Comparison of ENCODE assay signal across 8 cellular contexts in genomic region chr6:16239090-16239797, GRCh38. TPM values are rescaled to one million over a fixed set of nuclear protein-coding genes. Genes with fewer than 3 reads are reported as not detected.
DNase-seq lines count a peak whose midpoint lies in the region; TF ChIP-seq lines count a peak whose summit lies in the region.

No MANE protein-coding gene starts in this region.

- H4K5ac ChIP-seq in mesendoderm (ENCODE audit: low read length), result no peak overlapping the region

- H3K9ac ChIP-seq in ES-I3 (ENCODE audit: low read depth, low read length), result peak overlapping the region; percentile 72; the same call in 1 of the 2 replicates
- H3K9ac ChIP-seq in HUES64 (ENCODE audit: low read depth, low read length), result 0 out of 2 replicates have a peak overlapping the region, but pooled peaks have one; percentile 14
- H3K9ac ChIP-seq in mesendoderm (ENCODE audit: low read length), result peak overlapping the region; percentile 72

- H2AK5ac ChIP-seq in mesendoderm (ENCODE audit: low read length), result no peak overlapping the region

- peak overlapping the region; percentile 38 for H3K4ac ChIP-seq in mesendoderm (ENCODE audit: low read depth, low read length)

- H3K23ac ChIP-seq in mesendoderm (ENCODE audit: low read length), result no peak overlapping the region

- no peak for TF ChIP-seq POLR2A in testis (IDR thresholded peaks at IDR 0.05)

- intact Hi-C loops in testis (cut with DNase I; ENCODE audit: low total_unique reads), result no loop called here

- no peak overlapping the region for H2BK5ac ChIP-seq in mesendoderm (ENCODE audit: low read length)

- no peaks in the 10 kb centered on the region for H3K36me3 ChIP-seq in ES-I3 (ENCODE audit: insufficient read depth, low read length)
- H3K36me3 ChIP-seq in HUES64 (ENCODE audit: insufficient read depth, low read length), result no peaks in the 10 kb centered on the region
- no peaks in the 10 kb centered on the region for H3K36me3 ChIP-seq in mesendoderm (ENCODE audit: control insufficient read depth, insufficient read depth, low read length)
- no peaks in the 10 kb centered on the region for H3K36me3 ChIP-seq in testis (ENCODE audit: low read depth, missing control alignments)

- H3K4me1 ChIP-seq in ES-I3 (ENCODE audit: insufficient read depth, low read length), result no peaks in the 10 kb centered on the region
- peaks cover 12% of the 10 kb centered on the region; the same call in 1 of the 2 replicates for H3K4me1 ChIP-seq in HUES64 (ENCODE audit: insufficient read depth, low read length)
- H3K4me1 ChIP-seq in mesendoderm (ENCODE audit: control insufficient read depth, low read depth, low read length), result no peaks in the 10 kb centered on the region
- H3K4me1 ChIP-seq in testis, result peaks cover 61% of the 10 kb centered on the region

- H3K79me2 ChIP-seq in mesendoderm (ENCODE audit: control insufficient read depth, insufficient read depth, low read length), result no peaks in the 10 kb centered on the region

- H3K56ac ChIP-seq in mesendoderm (ENCODE audit: low read length), result peak overlapping the region; percentile 80

- no peak overlapping the region for H2BK15ac ChIP-seq in mesendoderm (replicated peaks; ENCODE audit: low read depth)

- no peak for TF ChIP-seq CTCF in epithelial cell of esophagus (IDR thresholded peaks at IDR 0.05; ENCODE audit: insufficient read depth, low read depth, low read length, missing control alignments)
- peak in 2 of 3 experiments; percentile 45 for TF ChIP-seq CTCF in testis (IDR thresholded peaks at IDR 0.05)

- H3K18ac ChIP-seq in mesendoderm (ENCODE audit: low read length), result peak overlapping the region; percentile 82

- H4K8ac ChIP-seq in mesendoderm (ENCODE audit: low read depth, low read length), result no peak overlapping the region

- WGBS in HUES64, result 9% methylated on average over 27 of the region's 27 CpGs
- no CpG with 5 or more reads among the region's 27 CpGs for WGBS in mesendoderm (ENCODE audit: extremely low coverage, insufficient coverage, low lambda C conversion rate)
- WGBS in testis, 2 donors, result 4 to 5% methylated on average over 27 of the region's 27 CpGs

- H3K4me3 ChIP-seq in HUES64 (ENCODE audit: low read length) (peak overlapping the region; percentile 62), epithelial cell of esophagus (ENCODE audit: low read length) (peak overlapping the region; percentile 48), mesendoderm (ENCODE audit: low read length) (peak overlapping the region; percentile 45), testis (peak overlapping the region; percentile 73 to 84)

- H3K27ac ChIP-seq in HUES64 (ENCODE audit: low read depth, low read length) (no peak overlapping the region), mesendoderm (ENCODE audit: low read depth, low read length) (no peak overlapping the region), testis (peak overlapping the region; percentile 77 to 88)

- H2BK120ac ChIP-seq in mesendoderm (ENCODE audit: low read depth, low read length), result no peak overlapping the region

- peak overlapping the region; percentile 97 for H3K4me2 ChIP-seq in mesendoderm (ENCODE audit: low read length)

- no peaks in the 10 kb centered on the region for H3K79me1 ChIP-seq in mesendoderm (ENCODE audit: low read length)

- DNase-seq in UCSD-AML1 (lab: John Stamatoyannopoulos, UW; ENCODE audit: unreplicated experiment), result peak; percentile 82
- DNase-seq in epithelial cell of esophagus (ENCODE audit: low read depth), result peak; percentile 15
- peak; percentile 73 for DNase-seq in mesendoderm
- peak; percentile 82 for DNase-seq in testis
- no peak for DNase-seq in CD1c-positive myeloid dendritic cell (ENCODE audit: extremely low spot score)
- no peak for DNase-seq in inferior parietal cortex (ENCODE audit: extremely low spot score)

- H3K9me3 ChIP-seq in ES-I3 (ENCODE audit: control insufficient read depth, insufficient read depth, low read length), result no peaks in the 10 kb centered on the region
- H3K9me3 ChIP-seq in HUES64 (ENCODE audit: insufficient read depth, low read depth, low read length), result no peaks in the 10 kb centered on the region
- H3K9me3 ChIP-seq in testis, result no peaks in the 10 kb centered on the region

- H3K27me3 ChIP-seq in HUES64 (ENCODE audit: insufficient read depth, low read length), result peaks cover 59% of the 10 kb centered on the region
- H3K27me3 ChIP-seq in mesendoderm (ENCODE audit: insufficient read depth, low read length, poor library complexity), result peaks cover 7% of the 10 kb centered on the region
- H3K27me3 ChIP-seq in testis, result no peaks in the 10 kb centered on the region

RNA-seq across cellular contexts. Expression of gene GMPR, which starts 0.9 kb away (rescaled TPM):
- polyA plus RNA-seq in HUES64 (2013, experiment 1 of 2), result 4.4 TPM
- polyA plus RNA-seq in HUES64 (2013, experiment 2 of 2), result 7.5 TPM
- polyA plus RNA-seq in mesendoderm (2013, experiment 1 of 2), result 19.3 TPM
- 19.7 TPM for polyA plus RNA-seq in mesendoderm (2013, experiment 2 of 2)
- total RNA-seq in testis, result 100 to 1,000 TPM; 164 to 215 TPM
- polyA plus RNA-seq in testis (ENCODE audit: insufficient read depth, low read depth, low replicate concordance), result 121 TPM

Comparison
In these comparisons a context has a peak if more than half of its experiments do, and no peak if none do; other contexts are left out.
1. H3K9ac ChIP-seq: peak in every context shown above with its lines; median percentile 72 in ES-I3; 72 in mesendoderm; 14 in HUES64.
2. H3K27ac ChIP-seq: peak in testis (2 of 2); none in HUES64 (single experiment) and mesendoderm (single experiment).
3. DNase-seq: peak in UCSD-AML1 (single experiment), epithelial cell of esophagus (single experiment), mesendoderm (single experiment) and testis (single experiment); none in CD1c-positive myeloid dendritic cell (single experiment) and inferior parietal cortex (single experiment).
4. Peak in every context shown above with its lines, with median percentiles within 50 percentile points of each other: H3K4me3 ChIP-seq.